Comparison of ENCODE assay signal across 7 cellular contexts in the genomic region with DNA sequence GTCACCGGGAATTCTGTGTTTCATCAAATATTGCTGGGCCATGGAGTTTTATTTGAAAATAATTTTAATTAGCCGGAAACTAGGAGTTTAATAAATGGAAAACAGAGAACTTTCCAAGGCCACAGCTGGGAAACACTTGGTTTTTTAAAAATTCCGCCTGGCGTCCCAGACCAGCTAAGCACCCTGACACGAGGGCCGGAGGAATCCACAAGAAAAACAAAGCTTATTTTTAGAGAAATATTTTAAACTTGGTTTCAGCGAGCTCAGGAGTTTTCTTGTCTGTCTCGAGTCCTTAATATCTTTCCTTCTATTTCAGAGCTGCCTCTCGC. TPM values are rescaled to one million over a fixed set of nuclear protein-coding genes. Genes with fewer than 3 reads are reported as not detected.
DNase-seq lines count a peak whose midpoint lies in the region; ATAC-seq, FAIRE-seq and TF ChIP-seq lines count a peak whose summit lies in the region.

No MANE protein-coding gene starts in this region.

- CTCF ChIA-PET in IMR-90 (lab: Yijun Ruan, JAX), result no interaction called here

- ATAC-seq in IMR-90 (ENCODE audit: low read depth) (no peak), GM18861 (IDR thresholded peaks at IDR 0.05; ENCODE audit: unreplicated experiment) (no peak), HG02763 (IDR thresholded peaks at IDR 0.05; ENCODE audit: unreplicated experiment) (no peak)

- peaks cover 22% of the 10 kb centered on the region for H3K4me1 ChIP-seq in IMR-90 (ENCODE audit: control insufficient read depth, insufficient read depth, low read length)
- peaks cover 24 to 41% of the 10 kb centered on the region in 2 donors for H3K4me1 ChIP-seq in kidney (ENCODE audit: control insufficient read depth in 1 of 2, insufficient read depth in 1 of 2, low read depth in 1 of 2, low read length in 2 of 2)
- peaks cover 39 to 66% (median 55%) of the 10 kb centered on the region in 4 donors for H3K4me1 ChIP-seq in stomach

- peak overlapping the region; percentile 2; the same call in 1 of the 2 replicates for H3K4me2 ChIP-seq in IMR-90 (ENCODE audit: low read depth, low read length)

- 0 out of 2 replicates have a peak overlapping the region, but pooled peaks have one; percentile 18 for H2AK5ac ChIP-seq in IMR-90 (ENCODE audit: low read depth, low read length)

- peaks cover 4% of the 10 kb centered on the region; the same call in 1 of the 2 replicates for H3K36me3 ChIP-seq in IMR-90 (ENCODE audit: control insufficient read depth, insufficient read depth, low read length)
- peaks cover 3 to 6% of the 10 kb centered on the region in 2 donors for H3K36me3 ChIP-seq in kidney (ENCODE audit: control insufficient read depth in 1 of 2, insufficient read depth in 2 of 2, low read length in 2 of 2)
- peaks cover under 1 to 8% (median 6%) of the 10 kb centered on the region in 4 donors for H3K36me3 ChIP-seq in stomach

- POLR2A ChIA-PET in IMR-90 (lab: Charles Lee; ENCODE audit: unreplicated experiment), result interaction anchor here (0.6 kb wide), 1 partner anchor 128 kb away, joined by 3 read pairs; no protein-coding TSS in a partner anchor

- peak overlapping the region; percentile 17; the same call in 1 of the 2 replicates for H3K56ac ChIP-seq in IMR-90 (ENCODE audit: extremely low read depth, insufficient read depth, low read length)

- no peak overlapping the region for H3K4me3 ChIP-seq in IMR-90 (ENCODE audit: insufficient read depth, low read depth, low read length)
- peak overlapping the region; percentile 4 to 7 for H3K4me3 ChIP-seq in kidney (ENCODE audit: low read length in 2 of 2)
- H3K4me3 ChIP-seq in stomach, result peak overlapping the region; percentile 17 to 96 (median 82)

- H3K14ac ChIP-seq in IMR-90 (replicated peaks; ENCODE audit: low read depth, low read length), result peak overlapping the region; percentile 96

- FAIRE-seq in kidney (lab: Jason Lieb, UNC), result no peak

- H3K9me3 ChIP-seq in IMR-90 (ENCODE audit: control insufficient read depth, insufficient read depth, low read length) (no peaks in the 10 kb centered on the region), kidney (ENCODE audit: control insufficient read depth in 1 of 2, low read length in 2 of 2) (no peaks in the 10 kb centered on the region), stomach (no peaks in the 10 kb centered on the region)

- peaks cover 15% of the 10 kb centered on the region for H3K9me1 ChIP-seq in IMR-90 (ENCODE audit: insufficient read depth, low read length)

- 0% methylated on average over 1 of the region's 9 CpGs; no CpG with 5 or more reads in 1 of the 2 experiments for WGBS in IMR-90 (ENCODE audit: extremely low coverage in 2 of 2, insufficient read length in 1 of 2), 2 experiments
- 13 to 26% (median 19%) methylated on average over 9 of the region's 9 CpGs for WGBS in adipose tissue, 3 donors
- WGBS in stomach, 5 donors, result 16 to 28% (median 24%) methylated on average over 9 of the region's 9 CpGs

- H2BK15ac ChIP-seq in IMR-90 (ENCODE audit: low read depth, low read length), result no peak overlapping the region

- H2AFZ ChIP-seq in IMR-90 (replicated peaks; ENCODE audit: low read length, poor library complexity), result peak overlapping the region; percentile 95

- dilution Hi-C loops in IMR-90 (cut with HindIII; ENCODE audit: low sequenced_read_pairs, unreplicated experiment), result no loop called here

- peak overlapping the region; percentile 97; the same call in 1 of the 2 replicates for H3K23ac ChIP-seq in IMR-90 (ENCODE audit: low read depth, low read length)

- peaks cover 14% of the 10 kb centered on the region for H4K20me1 ChIP-seq in IMR-90 (ENCODE audit: insufficient read depth, low read length)

- H3K27me3 ChIP-seq in IMR-90 (ENCODE audit: control insufficient read depth, insufficient read depth, low read length) (no peaks in the 10 kb centered on the region), stomach (no peaks in the 10 kb centered on the region)

- peak overlapping the region; percentile 95 for H4K91ac ChIP-seq in IMR-90 (ENCODE audit: insufficient read depth, low read depth, low read length)

- H2BK120ac ChIP-seq in IMR-90 (ENCODE audit: low read depth, low read length), result peak overlapping the region; percentile 92

- H3K9ac ChIP-seq in IMR-90 (ENCODE audit: low read depth, low read length), result peak overlapping the region; percentile 82
- H3K9ac ChIP-seq in kidney (ENCODE audit: low read length in 2 of 2), result peak overlapping the region; percentile 34 to 43

- TF ChIP-seq RAD21 in IMR-90 (IDR thresholded peaks at IDR 0.05; ENCODE audit: low read length), result no peak

- H3K4ac ChIP-seq in IMR-90 (ENCODE audit: low read depth, low read length), result peak overlapping the region; percentile 99

- BruUV-seq in IMR-90 (replicated peaks; lab: Mats Ljungman, UMichigan), result no TSS peak

- peak overlapping the region; percentile 70; the same call in 1 of the 2 replicates for H3K18ac ChIP-seq in IMR-90 (ENCODE audit: low read depth, low read length)

- peak overlapping the region; percentile 80; the same call in 1 of the 2 replicates for H4K5ac ChIP-seq in IMR-90 (ENCODE audit: low read depth, low read length)

- H4K8ac ChIP-seq in IMR-90 (ENCODE audit: low read depth in 2 of 2, low read length in 2 of 2), result peak overlapping the region; percentile 85 to 95; a peak in 3 of 4 replicates

- DNase-seq in IMR-90 (peak; percentile 47), kidney (peak; percentile 46), stomach (no peak), iPS-NIHi7 (ENCODE audit: extremely low spot score) (no peak)

- peaks cover 7 to 20% of the 10 kb centered on the region in 2 experiments for H3K79me1 ChIP-seq in IMR-90 (ENCODE audit: low read depth in 1 of 2, low read length in 2 of 2)

- no peak for TF ChIP-seq EP300 in stomach (IDR thresholded peaks at IDR 0.05)

- TF ChIP-seq POLR2A in IMR-90 (IDR thresholded peaks at IDR 0.05; ENCODE audit: low read depth, low read length) (no peak), stomach (IDR thresholded peaks at IDR 0.05) (no peak)

- 0 out of 2 replicates have a peak overlapping the region, but pooled peaks have one; percentile 33 for H2BK20ac ChIP-seq in IMR-90 (ENCODE audit: low read depth, low read length)

- H3K27ac ChIP-seq in IMR-90 (ENCODE audit: insufficient read depth, low read length) (peak overlapping the region; percentile 98; the same call in 1 of the 2 replicates), adipose tissue (ENCODE audit: low read depth, low read length) (peak overlapping the region; percentile 79), kidney (ENCODE audit: low read depth in 2 of 2, low read length in 2 of 2) (peak overlapping the region; percentile 94 to 98), stomach (peak overlapping the region; percentile 96 to 99 (median 98))

- H2BK5ac ChIP-seq in IMR-90 (ENCODE audit: low read depth, low read length, poor library complexity, severe bottlenecking), result peak overlapping the region; percentile 98

- in situ Hi-C loops in IMR-90 (cut with MboI; ENCODE audit: low sequenced_read_pairs), result no loop called here

- peak overlapping the region; percentile 80 for H2AK9ac ChIP-seq in IMR-90 (replicated peaks; ENCODE audit: low read depth, low read length, poor library complexity)

- no peak for TF ChIP-seq CTCF in IMR-90 (conservative IDR thresholded peaks at IDR 0.05; ENCODE audit: low read depth, low read length)
- TF ChIP-seq CTCF in kidney (IDR thresholded peaks at IDR 0.05; ENCODE audit: borderline replicate concordance, extremely low read depth, insufficient read depth), result no peak
- TF ChIP-seq CTCF in stomach (IDR thresholded peaks at IDR 0.05), result no peak

- intact Hi-C loops in IMR-90 (cut with micrococcal nuclease), result loop anchor here (1.0 to 5.0 kb wide), 2 partner anchors 41 to 112 kb away; no protein-coding TSS in a partner anchor
- intact Hi-C loops in kidney (cut with DNase I), result no loop called here
- intact Hi-C loops in stomach (cut with DNase I; ENCODE audit: low total_unique reads), result no loop called here

TF ChIP-seq in IMR-90, 13 proteins besides CTCF, POLR2A, EP300 and RAD21 (continues in another document):
- TF ChIP-seq, protein P1, sequence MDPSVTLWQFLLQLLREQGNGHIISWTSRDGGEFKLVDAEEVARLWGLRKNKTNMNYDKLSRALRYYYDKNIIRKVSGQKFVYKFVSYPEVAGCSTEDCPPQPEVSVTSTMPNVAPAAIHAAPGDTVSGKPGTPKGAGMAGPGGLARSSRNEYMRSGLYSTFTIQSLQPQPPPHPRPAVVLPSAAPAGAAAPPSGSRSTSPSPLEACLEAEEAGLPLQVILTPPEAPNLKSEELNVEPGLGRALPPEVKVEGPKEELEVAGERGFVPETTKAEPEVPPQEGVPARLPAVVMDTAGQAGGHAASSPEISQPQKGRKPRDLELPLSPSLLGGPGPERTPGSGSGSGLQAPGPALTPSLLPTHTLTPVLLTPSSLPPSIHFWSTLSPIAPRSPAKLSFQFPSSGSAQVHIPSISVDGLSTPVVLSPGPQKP (IDR thresholded peaks at IDR 0.05; ENCODE audit: borderline replicate concordance, low read depth, low read length), result no peak
- no peak for TF ChIP-seq RCOR1 (IDR thresholded peaks at IDR 0.05; ENCODE audit: insufficient replicate concordance, low read length)
- TF ChIP-seq SMC3 (IDR thresholded peaks at IDR 0.05; ENCODE audit: low read depth, low read length), result no peak
- no peak for TF ChIP-seq CEBPB (IDR thresholded peaks at IDR 0.05; ENCODE audit: low read depth, low read length)
- TF ChIP-seq, protein P2, sequence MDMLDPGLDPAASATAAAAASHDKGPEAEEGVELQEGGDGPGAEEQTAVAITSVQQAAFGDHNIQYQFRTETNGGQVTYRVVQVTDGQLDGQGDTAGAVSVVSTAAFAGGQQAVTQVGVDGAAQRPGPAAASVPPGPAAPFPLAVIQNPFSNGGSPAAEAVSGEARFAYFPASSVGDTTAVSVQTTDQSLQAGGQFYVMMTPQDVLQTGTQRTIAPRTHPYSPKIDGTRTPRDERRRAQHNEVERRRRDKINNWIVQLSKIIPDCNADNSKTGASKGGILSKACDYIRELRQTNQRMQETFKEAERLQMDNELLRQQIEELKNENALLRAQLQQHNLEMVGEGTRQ (IDR thresholded peaks at IDR 0.05; ENCODE audit: low read depth, low read length), result no peak
- TF ChIP-seq NFE2L2 (IDR thresholded peaks at IDR 0.05; ENCODE audit: low read depth, low read length), result no peak
- TF ChIP-seq CHD1 (IDR thresholded peaks at IDR 0.05; ENCODE audit: low read depth, low read length), result no peak
- no peak for TF ChIP-seq MAZ (IDR thresholded peaks at IDR 0.05; ENCODE audit: borderline replicate concordance, low read depth, low read length)
- no peak for TF ChIP-seq MAFK (IDR thresholded peaks at IDR 0.05; ENCODE audit: low read depth, low read length)
- no peak for TF ChIP-seq BHLHE40 (IDR thresholded peaks at IDR 0.05; ENCODE audit: low read depth, low read length)

RNA-seq across cellular contexts. Expression of a gene that starts 8.2 kb away (rescaled TPM):
- total RNA-seq in IMR-90 (2012; rRNA removed) (1.8 and 2.2 TPM in 2 replicates), kidney (247 TPM), stomach (100 to 1,000 TPM in 3 of 5 donors, 10 to 100 TPM in 2; 49.1 to 189 (median 109) TPM)
- polyA plus RNA-seq in IMR-90 (2012; rRNA removed) (20.1 and 20.8 TPM in 2 replicates), adipose tissue (100 to 1,000 TPM in 2 of 3 donors, 10 to 100 TPM in 1; 44.6 to 165 (median 125) TPM), kidney (ENCODE audit: insufficient read depth, low read depth, low replicate concordance) (35.4 TPM), stomach (10 to 100 TPM; 43.7 to 89.2 (median 44.0) TPM)
- polyA plus RNA-seq in IMR-90 (2012; cell fraction: cytosol; rRNA removed), result 8.6 and 34.8 TPM in 2 replicates
- 19.6 and 31.4 TPM in 2 replicates for polyA plus RNA-seq in IMR-90 (2012; cell fraction: nucleus; rRNA removed; ENCODE audit: low replicate concordance)

Comparison
In these comparisons a context has a peak if more than half of its experiments do, and no peak if none do; other contexts are left out.
1. DNase-seq: peak in IMR-90 (single experiment) and kidney (single experiment); none in stomach (single experiment) and iPS-NIHi7 (single experiment).
2. Peak in every context shown above with its lines, with median percentiles within 50 percentile points of each other: H3K27ac ChIP-seq.